ENCODE assay signal across 7 cellular contexts in the genomic region with DNA sequence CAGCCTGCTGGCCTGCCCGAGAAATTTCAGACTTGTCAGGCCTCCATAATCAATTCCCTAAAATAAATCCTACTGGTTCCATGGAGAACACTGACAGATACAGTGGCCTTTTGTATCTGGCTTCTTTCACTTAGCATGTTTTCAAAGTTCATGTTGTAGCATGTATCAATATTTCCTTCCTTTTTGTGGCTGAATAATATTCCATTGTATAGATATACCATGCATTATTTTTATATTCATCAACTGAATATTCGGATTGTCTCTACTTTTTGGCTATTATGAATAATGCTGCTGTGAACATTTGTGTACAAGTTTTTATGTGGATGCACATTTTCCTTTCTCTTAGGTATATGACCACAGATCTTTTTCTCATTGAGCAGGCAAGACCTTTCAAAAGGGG. TPM values are rescaled to one million over a fixed set of nuclear protein-coding genes. Genes with fewer than 3 reads are reported as not detected.
"Had no signal": no experiment of that assay in that cellular context is flagged by ENCODE, and none has a peak within 500 bp of the region (broad histone marks: within the 10 kb centered on the region; RNA-seq: fewer than 3 reads in every experiment).

No MANE protein-coding gene starts in this region.

- H3K4me3 ChIP-seq: GM23248, HAP-1, K562 had no signal

- H3K4me1 ChIP-seq: HAP-1 had no signal

- DNase-seq: GM23248, GOT3, H7, IMR-90 had no signal

- H3K9me3 ChIP-seq: HAP-1 had no signal

- H2AFZ ChIP-seq: GM23248 had no signal

- H3K36me3 ChIP-seq: HAP-1 had no signal

- H3K9ac ChIP-seq: GM23248 had no signal

- ATAC-seq: HCT116, K562 had no signal

- H3K27ac ChIP-seq: GM23248 had no signal

RNA-seq across cellular contexts. Expression of gene MISFA, which starts 24.1 kb away (rescaled TPM):
- total RNA-seq: GM23248, IMR-90 had no signal
